In the genomic region with DNA sequence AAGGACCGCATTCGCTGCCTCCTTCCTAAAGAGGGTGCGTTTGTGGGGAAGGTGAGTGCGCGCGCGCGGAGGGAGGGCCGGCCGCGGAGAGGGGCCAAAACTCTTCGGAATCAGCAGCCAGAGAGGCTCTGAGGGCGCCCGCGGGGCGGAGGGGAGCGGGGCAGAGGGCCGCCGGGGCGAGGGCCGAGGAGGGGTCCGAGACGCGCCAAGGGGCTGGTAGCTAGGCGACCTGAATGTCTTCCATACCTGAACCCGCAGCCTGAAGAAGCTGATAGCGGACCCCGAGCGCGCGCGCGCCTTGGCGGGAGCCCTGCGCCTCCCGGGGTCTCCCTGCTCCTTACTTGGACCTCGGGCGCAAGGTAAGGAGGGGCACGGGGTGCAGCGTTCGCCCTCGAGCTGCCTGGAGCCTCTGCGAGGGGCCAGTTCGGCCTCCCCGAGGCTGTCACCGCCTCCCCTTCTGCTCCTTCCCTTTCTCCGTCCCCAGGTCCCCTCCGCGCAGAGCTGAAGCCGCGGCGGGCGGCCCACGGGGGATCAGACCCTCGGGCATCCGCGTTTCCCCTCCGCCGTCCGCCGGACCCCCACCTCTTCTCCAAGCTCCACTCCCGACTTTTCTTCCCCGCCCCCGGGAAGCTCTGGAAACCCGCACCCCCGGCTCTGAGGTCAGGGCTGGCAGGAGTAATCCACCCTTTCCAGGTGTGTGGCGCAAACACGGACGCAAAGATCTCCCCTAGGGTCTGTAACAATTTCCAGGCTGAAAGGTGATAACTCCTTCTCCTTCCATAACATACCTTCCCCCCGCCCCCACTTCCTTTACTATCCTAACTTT, we compare ENCODE assay signal across 8 cellular contexts. TPM values are rescaled to one million over a fixed set of nuclear protein-coding genes. Genes with fewer than 3 reads are reported as not detected.
DNase-seq lines count a peak whose midpoint lies in the region; FAIRE-seq and TF ChIP-seq lines count a peak whose summit lies in the region.

No MANE protein-coding gene starts in this region.

- POLR2A ChIA-PET in endothelial cell of umbilical vein (lab: Charles Lee), result no interaction called here

- H3K36me3 Mint-ChIP-seq in CD14-positive monocyte, result peaks cover 0 to 3% of the 10 kb centered on the region in 2 donors

- H3K9me3 Mint-ChIP-seq in CD14-positive monocyte, result peaks cover 0 to 9% (median 5%) of the 10 kb centered on the region in 7 donors

- H3K4me1 Mint-ChIP-seq in CD14-positive monocyte, result peaks cover 15% of the 10 kb centered on the region

- H3K4me1 ChIP-seq in endothelial cell of umbilical vein (ENCODE audit: control insufficient read depth, extremely low read depth, insufficient read depth, low read length), result no peaks in the 10 kb centered on the region

- peak overlapping the region in 2 of 3 experiments; percentile 22 to 27 for H3K4me3 ChIP-seq in endothelial cell of umbilical vein (replicated peaks in 1 of 3; ENCODE audit: insufficient read depth in 1 of 3, low read depth in 1 of 3, low read length in 3 of 3)
- peak overlapping the region; percentile 71 for H3K4me3 ChIP-seq in neural cell (ENCODE audit: low read length)

- H3K4me2 ChIP-seq in endothelial cell of umbilical vein (ENCODE audit: insufficient read depth, low read length) (peak overlapping the region; percentile 45), neural cell (ENCODE audit: low read length) (peak overlapping the region; percentile 66)

- dilution Hi-C loops in endothelial cell of umbilical vein (cut with MboI; ENCODE audit: extremely low pct_ligation_motif_present, low sequenced_read_pairs), result no loop called here

- H3K79me2 ChIP-seq in endothelial cell of umbilical vein (ENCODE audit: control insufficient read depth, insufficient read depth, low read length), result no peaks in the 10 kb centered on the region
- H3K79me2 ChIP-seq in neural cell (replicated peaks; ENCODE audit: insufficient read depth, low read length), result no peaks in the 10 kb centered on the region

- DNase-seq in CD14-positive monocyte (ENCODE audit: low spot score) (no peak), NCI-H146 (lab: John Stamatoyannopoulos, UW) (peak; percentile 37), endothelial cell of umbilical vein (ENCODE audit: low read depth, low spot score) (no peak), frontal cortex (ENCODE audit: low spot score in 2 of 2) (no peak), NCI-H226 (no peak), LoVo (ENCODE audit: low spot score) (no peak), SIG-M5 treated with dmso at 0.1 percent for 504 hours (lab: John Stamatoyannopoulos, UW; ENCODE audit: unreplicated experiment) (no peak)

- peaks cover 59 to 67% (median 63%) of the 10 kb centered on the region in 3 donors for H3K27me3 Mint-ChIP-seq in CD14-positive monocyte (ENCODE audit: low read depth in 3 of 3)

- FAIRE-seq in endothelial cell of umbilical vein (lab: Jason Lieb, UNC) (no peak), frontal cortex (lab: Jason Lieb, UNC) (no peak)

- peak overlapping the region; percentile 44 to 82 for H3K4me3 Mint-ChIP-seq in CD14-positive monocyte

- H4K20me1 ChIP-seq in endothelial cell of umbilical vein (replicated peaks; ENCODE audit: control insufficient read depth, extremely low read depth, insufficient read depth, low read length) (no peaks in the 10 kb centered on the region), neural cell (ENCODE audit: insufficient read depth) (no peaks in the 10 kb centered on the region)

- TF ChIP-seq CTCF in CD14-positive monocyte (IDR thresholded peaks at IDR 0.05), result no peak
- TF ChIP-seq CTCF in endothelial cell of umbilical vein (IDR thresholded peaks at IDR 0.05; ENCODE audit: extremely low read depth in 1 of 2, insufficient read depth in 1 of 2, low read depth in 1 of 2, low read length in 2 of 2), result no peak
- no peak for TF ChIP-seq CTCF in neural cell (IDR thresholded peaks at IDR 0.05; ENCODE audit: poor library complexity, severe bottlenecking)

- H3K27me3 ChIP-seq in endothelial cell of umbilical vein (ENCODE audit: control insufficient read depth in 2 of 2, insufficient read depth in 2 of 2, low read length in 2 of 2) (peaks cover 33 to 45% of the 10 kb centered on the region in 2 experiments), neural cell (ENCODE audit: insufficient read depth, low read depth, low read length) (peaks cover 43% of the 10 kb centered on the region)

- no peak for TF ChIP-seq EP300 in neural cell (conservative IDR thresholded peaks at IDR 0.05; ENCODE audit: poor library complexity, severe bottlenecking)

- intact Hi-C loops in CD14-positive monocyte (cut with micrococcal nuclease), result no loop called here
- intact Hi-C loops in endothelial cell of umbilical vein (cut with micrococcal nuclease), result no loop called here

- TF ChIP-seq POLR2A in endothelial cell of umbilical vein (IDR thresholded peaks at IDR 0.05; ENCODE audit: low read depth, low read length), result no peak

- no peaks in the 10 kb centered on the region for H3K9me1 ChIP-seq in endothelial cell of umbilical vein (replicated peaks; ENCODE audit: control insufficient read depth, extremely low read depth, insufficient read depth, low read length)

- no peaks in the 10 kb centered on the region for H3F3A ChIP-seq in neural cell (ENCODE audit: insufficient read depth, low read length, poor library complexity, severe bottlenecking)

- H3K27ac ChIP-seq in endothelial cell of umbilical vein (ENCODE audit: insufficient read depth, low read depth, low read length) (no peak overlapping the region), neural cell (ENCODE audit: low read length) (no peak overlapping the region)

- no TSS peak for BruUV-seq in endothelial cell of umbilical vein (replicated peaks; lab: Mats Ljungman, UMichigan)

- H3K9me3 ChIP-seq in endothelial cell of umbilical vein (replicated peaks; ENCODE audit: control insufficient read depth, insufficient read depth, low read length) (no peaks in the 10 kb centered on the region), neural cell (ENCODE audit: low read length) (no peaks in the 10 kb centered on the region)

- CTCF ChIA-PET in endothelial cell of umbilical vein (lab: Charles Lee), result interaction anchor here (1.0 kb wide), 1 partner anchor 13 kb away, joined by 3 read pairs; the partner anchor contains the start of gene DEK

- H3K9ac ChIP-seq in endothelial cell of umbilical vein (replicated peaks; ENCODE audit: extremely low read depth, insufficient read depth, low read length), result no peak overlapping the region
- H3K9ac ChIP-seq in neural cell (ENCODE audit: low read length), result peak overlapping the region; percentile 49

- no peaks in the 10 kb centered on the region for H3K9me2 ChIP-seq in neural cell (ENCODE audit: insufficient read depth, low read length)

- H2AFZ ChIP-seq in endothelial cell of umbilical vein (ENCODE audit: low read depth, low read length) (peak overlapping the region; percentile 46), neural cell (ENCODE audit: low read depth, low read length) (peak overlapping the region; percentile 24)

- no peak overlapping the region for H3K27ac Mint-ChIP-seq in CD14-positive monocyte

- no peaks in the 10 kb centered on the region for H3K36me3 ChIP-seq in endothelial cell of umbilical vein (ENCODE audit: control insufficient read depth in 2 of 2, extremely low read depth in 1 of 2, insufficient read depth in 2 of 2, low read length in 2 of 2)
- no peaks in the 10 kb centered on the region for H3K36me3 ChIP-seq in neural cell (ENCODE audit: insufficient read depth, low read length)

- no peak for TF ChIP-seq RAD21 in neural cell (conservative IDR thresholded peaks at IDR 0.05)

TF ChIP-seq in endothelial cell of umbilical vein, 7 proteins besides CTCF, POLR2A, EP300 and RAD21:
- TF ChIP-seq EZH2 (IDR thresholded peaks at IDR 0.05; ENCODE audit: borderline replicate concordance, low read depth, low read length, severe bottlenecking) (peak; percentile 88), GATA2 (IDR thresholded peaks at IDR 0.05; ENCODE audit: insufficient read depth, insufficient read length, low read depth, low read length) (no peak), JUN (IDR thresholded peaks at IDR 0.05; ENCODE audit: borderline replicate concordance, insufficient read depth, insufficient read length, low read depth) (no peak), POLR2AphosphoS5 (IDR thresholded peaks at IDR 0.05; ENCODE audit: insufficient read depth, low read depth, low read length) (no peak), MYC (IDR thresholded peaks at IDR 0.05; ENCODE audit: low read depth, low read length) (no peak)
- TF ChIP-seq, protein P1, sequence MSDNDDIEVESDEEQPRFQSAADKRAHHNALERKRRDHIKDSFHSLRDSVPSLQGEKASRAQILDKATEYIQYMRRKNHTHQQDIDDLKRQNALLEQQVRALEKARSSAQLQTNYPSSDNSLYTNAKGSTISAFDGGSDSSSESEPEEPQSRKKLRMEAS (IDR thresholded peaks at IDR 0.05; ENCODE audit: insufficient read depth, insufficient read length), result no peak

TF ChIP-seq in neural cell, 6 proteins besides CTCF, POLR2A, EP300 and RAD21:
- no peak for TF ChIP-seq SMC3 (conservative IDR thresholded peaks at IDR 0.05; ENCODE audit: poor library complexity)
- TF ChIP-seq TAF1 (IDR thresholded peaks at IDR 0.05; ENCODE audit: low read depth), result no peak

RNA-seq across cellular contexts. Expression of gene DEK, which starts 13.1 kb away (rescaled TPM):
- polyA plus RNA-seq in CD14-positive monocyte (10 to 100 TPM; 56.5 to 63.9 TPM), endothelial cell of umbilical vein (14.5 and 19.0 TPM in 2 replicates), neural cell (84.7 and 94.3 TPM in 2 replicates)
- total RNA-seq in endothelial cell of umbilical vein (118 and 120 TPM in 2 replicates), frontal cortex (157 TPM)
- 36.2 and 36.5 TPM in 2 replicates for polyA plus RNA-seq in endothelial cell of umbilical vein (2011; cell fraction: cytosol; rRNA removed)
- 21.1 and 50.5 TPM in 2 replicates for polyA plus RNA-seq in endothelial cell of umbilical vein (2011; cell fraction: nucleus; rRNA removed)
- 39.3 and 78.1 TPM in 2 replicates for polyA plus RNA-seq in endothelial cell of umbilical vein (2012)
- polyA minus RNA-seq in endothelial cell of umbilical vein (8.2 and 10.5 TPM in 2 replicates), neural cell (95.9 and 102 TPM in 2 replicates)
- polyA minus RNA-seq in endothelial cell of umbilical vein (2011; cell fraction: cytosol; rRNA and poly(A)+ RNA removed), result 109 TPM
- 24.5 and 28.9 TPM in 2 replicates for polyA minus RNA-seq in endothelial cell of umbilical vein (2011; cell fraction: nucleus; rRNA and poly(A)+ RNA removed)
